12 cellular contexts compared by ENCODE assay signal in the genomic region with DNA sequence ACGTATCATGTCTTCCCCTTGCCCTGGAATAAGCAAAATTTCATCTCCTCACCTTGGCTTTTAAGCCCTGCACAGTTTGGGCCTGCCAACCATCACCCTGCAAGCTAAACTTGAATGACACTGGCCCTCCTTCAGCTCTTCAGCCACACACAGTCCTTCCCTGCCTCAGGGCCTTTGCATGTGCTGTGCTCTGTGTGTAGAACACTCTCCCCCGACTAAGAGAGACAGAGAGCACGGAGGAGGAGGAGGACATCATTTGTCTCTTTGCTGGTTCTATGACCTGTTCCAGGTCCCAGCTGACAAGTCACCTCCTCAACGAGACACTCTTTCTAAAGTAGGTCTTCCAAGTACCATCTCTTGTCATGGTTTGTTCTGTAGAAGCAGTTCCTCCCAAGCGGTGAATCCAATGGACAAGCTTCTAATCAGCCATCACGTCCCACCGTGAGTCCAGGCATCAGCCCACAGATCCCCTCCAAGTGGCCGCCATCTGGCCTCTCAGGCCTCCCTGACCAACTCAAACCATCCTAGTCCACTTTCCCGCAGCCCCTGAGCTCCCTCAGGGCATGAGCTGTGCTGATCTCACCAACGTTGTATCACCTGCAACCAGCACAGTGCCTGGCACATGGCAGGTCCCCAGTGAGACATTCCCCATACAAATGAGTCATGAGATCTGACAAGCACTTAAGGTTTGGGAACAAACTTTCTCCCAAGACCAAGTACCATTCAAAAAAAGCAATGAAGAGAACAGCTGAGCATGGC. TPM values are rescaled to one million over a fixed set of nuclear protein-coding genes. Genes with fewer than 3 reads are reported as not detected.
DNase-seq lines count a peak whose midpoint lies in the region; ATAC-seq and TF ChIP-seq lines count a peak whose summit lies in the region.
"Had no signal": no experiment of that assay in that cellular context is flagged by ENCODE, and none has a peak within 500 bp of the region (broad histone marks: within the 10 kb centered on the region; RNA-seq: fewer than 3 reads in every experiment).

No MANE protein-coding gene starts in this region.

- POLR2A ChIA-PET in activated CD4-positive, alpha-beta memory T cell treated with anti-CD3 and anti-CD28 coated beads, Interleukin-2, amount 10 ng/mL, durations not matched to agents 7 days and 5 days (lab: Charles Lee) = interaction anchor here (0.9 to 4.1 kb wide), 8 partner anchors 12 to 108 kb away, joined by 3 to 32 read pairs (median 8); a partner anchor contains a TSS

- peak; percentile 61 for DNase-seq in activated naive CD4-positive, alpha-beta T cell treated with anti-CD3 and anti-CD28 coated beads for 36 hours
- DNase-seq in activated naive CD4-positive, alpha-beta T cell treated with Interleukin-2 at 50 U/mL for 16 hours = no peak
- no peak for DNase-seq in activated CD4-positive, alpha-beta memory T cell treated with anti-CD3 and anti-CD28 coated beads, Interleukin-2, amount 10 ng/mL, durations not matched to agents 7 days and 5 days
- DNase-seq in fibroblast of mammary gland (ENCODE audit: low read depth) = peak; percentile 46
- DNase-seq in stimulated activated naive CD8-positive, alpha-beta T cell treated with anti-CD3 and anti-CD28 coated beads, Interleukin-15, Interleukin-2, amounts not matched to agents 100 U/mL and 50 U/mL, for 24 hours = no peak
- DNase-seq in inferior parietal cortex (ENCODE audit: extremely low spot score) = no peak
- DNase-seq in UCSD-AML1 (lab: John Stamatoyannopoulos, UW; ENCODE audit: unreplicated experiment) = no peak
- DNase-seq: colonic mucosa, NCI-H2171, tibial artery had no signal

- no peak for TF ChIP-seq CTCF in fibroblast of mammary gland (conservative IDR thresholded peaks at IDR 0.05; ENCODE audit: control insufficient read depth, insufficient read depth, low read depth, low read length)

- peak; percentile 74 for ATAC-seq in stimulated activated naive CD8-positive, alpha-beta T cell treated with anti-CD3 and anti-CD28 coated beads, Interleukin-15, Interleukin-2, amounts not matched to agents 100 U/mL and 50 U/mL, for 24 hours
- no peak for ATAC-seq in HG02970 (IDR thresholded peaks at IDR 0.05; ENCODE audit: low FRiP score, unreplicated experiment)
- ATAC-seq: esophagus mucosa had no signal

- intact Hi-C loops in activated naive CD4-positive, alpha-beta T cell treated with anti-CD3 and anti-CD28 coated beads for 36 hours (cut with micrococcal nuclease) = loop anchor here (1.0 to 5.0 kb wide), 4 partner anchors 11 to 40 kb away; no protein-coding TSS in a partner anchor

- CTCF ChIA-PET in activated naive CD4-positive, alpha-beta T cell treated with anti-CD3 and anti-CD28 coated beads for 36 hours (lab: Charles Lee) = interaction anchor here (0.8 to 1.1 kb wide), 5 partner anchors 11 to 88 kb away, joined by 3 read pairs; no protein-coding TSS in a partner anchor
- CTCF ChIA-PET in activated CD4-positive, alpha-beta memory T cell treated with anti-CD3 and anti-CD28 coated beads, Interleukin-2, amount 10 ng/mL, durations not matched to agents 7 days and 5 days (lab: Charles Lee) = interaction anchor here (0.8 to 1.2 kb wide), 4 partner anchors 9 to 126 kb away, joined by 3 to 5 read pairs (median 4); no protein-coding TSS in a partner anchor

- no peak overlapping the region for H3K4me3 ChIP-seq in fibroblast of mammary gland (ENCODE audit: control insufficient read depth, low read depth, low read length)
- H3K4me3 ChIP-seq: colonic mucosa, tibial artery had no signal

- no peak overlapping the region for H3K4me3 Mint-ChIP-seq in activated naive CD4-positive, alpha-beta T cell treated with anti-CD3 and anti-CD28 coated beads for 36 hours
- H3K4me3 Mint-ChIP-seq in activated CD4-positive, alpha-beta memory T cell treated with anti-CD3 and anti-CD28 coated beads, Interleukin-2, amount 10 ng/mL, durations not matched to agents 7 days and 5 days = peak overlapping the region; percentile 8

- peak overlapping the region; percentile 74 for H3K27ac Mint-ChIP-seq in activated naive CD4-positive, alpha-beta T cell treated with anti-CD3 and anti-CD28 coated beads for 36 hours
- H3K27ac Mint-ChIP-seq in activated CD4-positive, alpha-beta memory T cell treated with anti-CD3 and anti-CD28 coated beads, Interleukin-2, amount 10 ng/mL, durations not matched to agents 7 days and 5 days = peak overlapping the region; percentile 80

- H3K9me3 Mint-ChIP-seq in activated naive CD4-positive, alpha-beta T cell treated with anti-CD3 and anti-CD28 coated beads for 36 hours = no peaks in the 10 kb centered on the region
- H3K9me3 Mint-ChIP-seq in activated CD4-positive, alpha-beta memory T cell treated with anti-CD3 and anti-CD28 coated beads, Interleukin-2, amount 10 ng/mL, durations not matched to agents 7 days and 5 days = no peaks in the 10 kb centered on the region

- peaks cover 61% of the 10 kb centered on the region for H3K36me3 Mint-ChIP-seq in activated naive CD4-positive, alpha-beta T cell treated with anti-CD3 and anti-CD28 coated beads for 36 hours (ENCODE audit: low read depth)
- H3K36me3 Mint-ChIP-seq in activated CD4-positive, alpha-beta memory T cell treated with anti-CD3 and anti-CD28 coated beads, Interleukin-2, amount 10 ng/mL, durations not matched to agents 7 days and 5 days (ENCODE audit: low read depth) = peaks cover 92% of the 10 kb centered on the region

- peaks cover 74% of the 10 kb centered on the region for H3K4me1 Mint-ChIP-seq in activated naive CD4-positive, alpha-beta T cell treated with anti-CD3 and anti-CD28 coated beads for 36 hours (ENCODE audit: low read depth)
- peaks cover 71% of the 10 kb centered on the region for H3K4me1 Mint-ChIP-seq in activated CD4-positive, alpha-beta memory T cell treated with anti-CD3 and anti-CD28 coated beads, Interleukin-2, amount 10 ng/mL, durations not matched to agents 7 days and 5 days

- no peaks in the 10 kb centered on the region for H3K27me3 Mint-ChIP-seq in activated naive CD4-positive, alpha-beta T cell treated with anti-CD3 and anti-CD28 coated beads for 36 hours (ENCODE audit: low read depth)
- H3K27me3 Mint-ChIP-seq in activated CD4-positive, alpha-beta memory T cell treated with anti-CD3 and anti-CD28 coated beads, Interleukin-2, amount 10 ng/mL, durations not matched to agents 7 days and 5 days = no peaks in the 10 kb centered on the region

RNA-seq across cellular contexts. Expression of a gene that starts 30.5 kb away (rescaled TPM):
- 10 to 100 TPM; 15.7 to 17.4 TPM for total RNA-seq in activated naive CD4-positive, alpha-beta T cell treated with anti-CD3 and anti-CD28 coated beads for 36 hours
- 10 to 100 TPM; 53.3 to 56.9 TPM for total RNA-seq in activated CD4-positive, alpha-beta memory T cell treated with anti-CD3 and anti-CD28 coated beads, Interleukin-2, amount 10 ng/mL, durations not matched to agents 7 days and 5 days

Comparison
In these comparisons a context has a peak if more than half of its experiments do, and no peak if none do; other contexts are left out.
1. DNase-seq: peak in activated naive CD4-positive, alpha-beta T cell treated with anti-CD3 and anti-CD28 coated beads for 36 hours (single experiment) and fibroblast of mammary gland (single experiment); none in activated naive CD4-positive, alpha-beta T cell treated with Interleukin-2 at 50 U/mL for 16 hours (single experiment), activated CD4-positive, alpha-beta memory T cell treated with anti-CD3 and anti-CD28 coated beads, Interleukin-2, amount 10 ng/mL, durations not matched to agents 7 days and 5 days (single experiment), stimulated activated naive CD8-positive, alpha-beta T cell treated with anti-CD3 and anti-CD28 coated beads, Interleukin-15, Interleukin-2, amounts not matched to agents 100 U/mL and 50 U/mL, for 24 hours (single experiment), inferior parietal cortex (single experiment) and UCSD-AML1 (single experiment).